9 cellular contexts compared by ENCODE assay signal in the genomic region with DNA sequence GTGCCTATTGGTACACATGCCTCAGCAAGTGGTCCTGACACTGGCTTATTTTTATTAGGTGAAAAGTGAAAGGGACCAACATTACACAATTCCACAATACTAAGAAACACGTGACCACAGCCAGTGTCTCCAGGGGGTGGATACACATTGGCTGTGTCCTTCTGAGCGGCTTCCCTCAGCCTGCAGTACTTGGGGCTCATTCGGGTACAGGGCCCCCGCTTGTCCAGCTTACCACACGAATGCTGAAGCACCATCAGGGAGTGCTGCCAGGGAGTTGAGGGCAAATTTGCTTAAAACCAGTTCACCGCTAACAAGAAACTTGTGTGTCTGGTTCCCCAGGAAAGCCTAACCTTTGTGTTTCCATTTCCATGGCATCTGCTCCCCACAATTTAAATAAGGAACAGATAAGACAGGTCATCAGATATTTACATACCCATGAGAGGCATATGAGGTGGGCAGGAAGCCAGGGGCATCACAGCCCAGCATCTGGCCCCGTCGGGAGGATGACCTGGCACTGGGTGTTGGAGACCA. TPM values are rescaled to one million over a fixed set of nuclear protein-coding genes. Genes with fewer than 3 reads are reported as not detected.
DNase-seq lines count a peak whose midpoint lies in the region; ATAC-seq and TF ChIP-seq lines count a peak whose summit lies in the region.
"Had no signal": no experiment of that assay in that cellular context is flagged by ENCODE, and none has a peak within 500 bp of the region (broad histone marks: within the 10 kb centered on the region; RNA-seq: fewer than 3 reads in every experiment).

No MANE protein-coding gene starts in this region.

- no peak for TF ChIP-seq CTCF in brain (conservative IDR thresholded peaks at IDR 0.05)
- TF ChIP-seq CTCF in nephron progenitor cell (IDR thresholded peaks at IDR 0.05), result no peak

- H2BK12ac ChIP-seq in neuronal stem cell (ENCODE audit: low read length), result no peak overlapping the region

- H3K36me3 ChIP-seq in neuronal stem cell (replicated peaks in 1 of 2; ENCODE audit: control insufficient read depth in 2 of 2, insufficient read depth in 2 of 2, low read length in 2 of 2), result peaks cover 3 to 11% of the 10 kb centered on the region in 2 donors

- no CpG with 5 or more reads among the region's 8 CpGs for WGBS in neuronal stem cell (ENCODE audit: extremely low coverage in 2 of 2, insufficient read length in 2 of 2, insufficient replicate concordance in 1 of 2), 2 donors

- no peak overlapping the region for H2BK120ac ChIP-seq in neuronal stem cell (ENCODE audit: low read depth, low read length)

- no peaks in the 10 kb centered on the region for H3K9me3 ChIP-seq in neuronal stem cell (replicated peaks in 1 of 2; ENCODE audit: control insufficient read depth in 2 of 2, insufficient read depth in 1 of 2, low read depth in 1 of 2, low read length in 2 of 2)

- H3K4me1 ChIP-seq in neuronal stem cell (ENCODE audit: control insufficient read depth in 2 of 2, insufficient read depth in 1 of 2, low read depth in 1 of 2, low read length in 2 of 2), result peaks cover 6% of the 10 kb centered on the region in 2 donors

- H3K4ac ChIP-seq in neuronal stem cell (ENCODE audit: low read length), result no peak overlapping the region

- H3K27ac ChIP-seq in neuronal stem cell (replicated peaks; ENCODE audit: low read length), result no peak overlapping the region

- H3K4me3 Mint-ChIP-seq in brain (no peak overlapping the region), nephron progenitor cell (no peak overlapping the region)

- no peaks in the 10 kb centered on the region for H3K27me3 Mint-ChIP-seq in brain
- no peaks in the 10 kb centered on the region for H3K27me3 Mint-ChIP-seq in nephron progenitor cell (ENCODE audit: low read depth, poor library complexity)

- no peak overlapping the region for H4K8ac ChIP-seq in neuronal stem cell (ENCODE audit: low read depth, low read length)

- no peak overlapping the region for H3K4me3 ChIP-seq in neuronal stem cell (ENCODE audit: low read length in 2 of 2)

- ATAC-seq in HG03439 (IDR thresholded peaks at IDR 0.05; ENCODE audit: unreplicated experiment), result no peak

- H3K27ac Mint-ChIP-seq in brain, result peak overlapping the region in 4 of 5 experiments; percentile 44 to 81 (median 55)
- peak overlapping the region; percentile 31 for H3K27ac Mint-ChIP-seq in nephron progenitor cell

- H3K23ac ChIP-seq in neuronal stem cell (ENCODE audit: low read depth, low read length, poor library complexity), result no peak overlapping the region

- H3K4me1 Mint-ChIP-seq in brain (peaks cover 26% of the 10 kb centered on the region), nephron progenitor cell (peaks cover 18% of the 10 kb centered on the region)

- H3K9me3 Mint-ChIP-seq in brain, result no peaks in the 10 kb centered on the region
- no peaks in the 10 kb centered on the region for H3K9me3 Mint-ChIP-seq in nephron progenitor cell

- no peak overlapping the region for H2AFZ ChIP-seq in neuronal stem cell (ENCODE audit: low read length)

- H3K36me3 Mint-ChIP-seq in brain, result peaks cover 17% of the 10 kb centered on the region
- H3K36me3 Mint-ChIP-seq in nephron progenitor cell (ENCODE audit: low read depth), result no peaks in the 10 kb centered on the region

- H2BK15ac ChIP-seq in neuronal stem cell (ENCODE audit: low read length), result no peak overlapping the region

- no peak overlapping the region for H3K18ac ChIP-seq in neuronal stem cell (ENCODE audit: low read length)

- H3K9ac ChIP-seq in neuronal stem cell (ENCODE audit: low read depth, low read length, poor library complexity), result no peak overlapping the region

- no peaks in the 10 kb centered on the region for H3K79me1 ChIP-seq in neuronal stem cell (ENCODE audit: low read depth, low read length)

- H4K91ac ChIP-seq in neuronal stem cell (ENCODE audit: low read depth, low read length, poor library complexity), result no peak overlapping the region

- no peak overlapping the region for H2BK5ac ChIP-seq in neuronal stem cell (ENCODE audit: low read length)

- no peak overlapping the region for H3K4me2 ChIP-seq in neuronal stem cell (ENCODE audit: insufficient read depth, low read length, poor library complexity, severe bottlenecking)

- no peak overlapping the region for H2AK5ac ChIP-seq in neuronal stem cell (ENCODE audit: low read depth, low read length)

- peak; percentile 94 for DNase-seq in DMS 273 (lab: John Stamatoyannopoulos, UW; ENCODE audit: unreplicated experiment)
- peak; percentile 15 for DNase-seq in M059J (ENCODE audit: low read depth)
- no peak for DNase-seq in nephron progenitor cell
- DNase-seq in SHP77 treated with DMSO at 0.1 percent for 48 hours (lab: John Stamatoyannopoulos, UW), result no peak
- DNase-seq in neuronal stem cell (ENCODE audit: low spot score), result no peak
- no peak for DNase-seq in NK-92 treated with Interleukin-12 subunit alpha and Interleukin-12 subunit beta, amount 100 ng/mL, for 24 hours (lab: John Stamatoyannopoulos, UW)

- H3K14ac ChIP-seq in neuronal stem cell (ENCODE audit: low read length), result no peak overlapping the region

- H3K27me3 ChIP-seq in neuronal stem cell (ENCODE audit: control insufficient read depth in 3 of 3, insufficient read depth in 3 of 3, low read depth in 1 of 3, low read length in 3 of 3), result no peaks in the 10 kb centered on the region

RNA-seq across cellular contexts. Expression of a gene that starts 23.3 kb away (rescaled TPM):
- total RNA-seq in M059J (2014; rRNA removed; shearing (Covaris generic)), result 0.54 and 0.94 TPM in 2 replicates
- 5.2 TPM for polyA plus RNA-seq in brain (ENCODE audit: insufficient read depth, low read depth, low replicate concordance)
- polyA plus RNA-seq in neuronal stem cell (2013, experiment 1 of 2), result 6.9 TPM
- polyA plus RNA-seq in neuronal stem cell (2013, experiment 2 of 2), result 7.0 TPM
- total RNA-seq: endothelial cell of umbilical vein had no signal
- polyA plus RNA-seq: endothelial cell of umbilical vein had no signal

RNA-seq across cellular contexts. Expression of a gene that starts 32.8 kb away (rescaled TPM):
- 5.0 and 7.7 TPM in 2 replicates for total RNA-seq in M059J (2014; rRNA removed; shearing (Covaris generic))
- 17.6 TPM for polyA plus RNA-seq in brain (ENCODE audit: insufficient read depth, low read depth, low replicate concordance)
- 79.0 TPM for polyA plus RNA-seq in neuronal stem cell (2013, experiment 1 of 2)
- 73.0 TPM for polyA plus RNA-seq in neuronal stem cell (2013, experiment 2 of 2)

RNA-seq across cellular contexts. Expression of a gene that starts 48.2 kb away (rescaled TPM):
- 9.5 and 12.4 TPM in 2 replicates for total RNA-seq in M059J (2014; rRNA removed; shearing (Covaris generic))
- 13.6 TPM for polyA plus RNA-seq in brain (ENCODE audit: insufficient read depth, low read depth, low replicate concordance)
- 6.5 TPM for polyA plus RNA-seq in neuronal stem cell (2013, experiment 1 of 2)
- polyA plus RNA-seq in neuronal stem cell (2013, experiment 2 of 2), result 6.7 TPM

RNA-seq across cellular contexts. Expression of a gene that starts 57.2 kb away (rescaled TPM):
- 0.22 and 0.99 TPM in 2 replicates for total RNA-seq in M059J (2014; rRNA removed; shearing (Covaris generic))
- polyA plus RNA-seq in brain (ENCODE audit: insufficient read depth, low read depth, low replicate concordance), result 6.1 TPM
- polyA plus RNA-seq in neuronal stem cell (2013, experiment 1 of 2), result 2.0 TPM
- 2.1 TPM for polyA plus RNA-seq in neuronal stem cell (2013, experiment 2 of 2)
- total RNA-seq: endothelial cell of umbilical vein had no signal

Comparison
In these comparisons a context has a peak if more than half of its experiments do, and no peak if none do; other contexts are left out.
1. DNase-seq: peak in DMS 273 (single experiment) and M059J (single experiment); none in nephron progenitor cell (single experiment), SHP77 treated with DMSO at 0.1 percent for 48 hours (single experiment), neuronal stem cell (single experiment) and NK-92 treated with Interleukin-12 subunit alpha and Interleukin-12 subunit beta, amount 100 ng/mL, for 24 hours (single experiment).